1 cellular context compared by ENCODE assay signal in the genomic region with DNA sequence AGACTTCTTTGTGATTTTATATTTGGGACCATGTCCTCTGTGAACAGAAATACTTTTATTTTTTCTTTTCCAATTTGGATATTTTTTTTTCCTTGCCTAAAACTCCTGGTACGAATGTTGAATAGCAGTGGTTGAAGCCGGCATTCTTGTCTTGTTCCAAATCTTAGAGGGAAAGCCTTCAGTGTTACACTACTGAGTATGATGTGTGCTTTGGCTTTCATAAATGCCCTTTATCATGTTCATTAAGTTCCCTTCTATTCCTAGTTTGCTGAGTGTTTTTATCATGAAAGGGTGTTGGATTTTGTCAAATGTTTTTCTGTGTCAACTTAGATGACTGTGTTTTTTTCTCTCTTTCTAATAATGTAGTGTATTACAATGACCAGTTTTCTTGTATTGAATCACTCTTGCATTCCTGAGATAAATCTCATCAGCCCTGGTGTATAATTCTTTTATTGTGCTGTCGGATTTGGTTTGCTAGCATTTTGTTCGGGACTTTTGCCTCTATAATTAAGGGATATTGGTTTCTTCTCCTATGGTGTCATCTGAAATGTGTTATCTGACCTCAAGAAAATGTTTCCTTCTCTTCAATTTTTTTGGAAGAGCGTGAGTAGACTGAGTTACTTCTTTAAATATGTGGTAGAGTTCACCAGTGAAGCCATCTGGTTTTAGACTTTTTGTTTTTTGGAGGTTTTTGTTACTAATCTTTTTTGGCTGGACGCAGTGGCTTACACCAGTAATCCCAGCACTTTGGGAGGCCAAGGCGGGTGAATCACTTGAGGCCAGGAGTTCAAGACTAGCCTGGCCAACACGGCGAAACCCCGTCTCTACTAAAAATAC.
TF ChIP-seq lines count a peak whose summit lies in the region.

No MANE protein-coding gene starts in this region.

TF ChIP-seq in SK-N-SH treated with all-trans-retinoic acid at 6 μM for 48 hours, 23 proteins besides CTCF, POLR2A, EP300 and RAD21:
- TF ChIP-seq, protein P1, sequence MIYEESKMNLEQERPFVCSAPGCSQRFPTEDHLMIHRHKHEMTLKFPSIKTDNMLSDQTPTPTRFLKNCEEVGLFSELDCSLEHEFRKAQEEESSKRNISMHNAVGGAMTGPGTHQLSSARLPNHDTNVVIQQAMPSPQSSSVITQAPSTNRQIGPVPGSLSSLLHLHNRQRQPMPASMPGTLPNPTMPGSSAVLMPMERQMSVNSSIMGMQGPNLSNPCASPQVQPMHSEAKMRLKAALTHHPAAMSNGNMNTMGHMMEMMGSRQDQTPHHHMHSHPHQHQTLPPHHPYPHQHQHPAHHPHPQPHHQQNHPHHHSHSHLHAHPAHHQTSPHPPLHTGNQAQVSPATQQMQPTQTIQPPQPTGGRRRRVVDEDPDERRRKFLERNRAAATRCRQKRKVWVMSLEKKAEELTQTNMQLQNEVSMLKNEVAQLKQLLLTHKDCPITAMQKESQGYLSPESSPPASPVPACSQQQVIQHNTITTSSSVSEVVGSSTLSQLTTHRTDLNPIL (CRISPR knock-in tag; IDR thresholded peaks at IDR 0.05; ENCODE audit: low read depth): no peak
- TF ChIP-seq ZNF565 (CRISPR knock-in tag; conservative IDR thresholded peaks at IDR 0.05; ENCODE audit: low read depth) (no peak), ARNTL (CRISPR knock-in tag; IDR thresholded peaks at IDR 0.05; ENCODE audit: borderline replicate concordance, low read depth) (no peak), ZFP3 (CRISPR knock-in tag; IDR thresholded peaks at IDR 0.05) (no peak)
- TF ChIP-seq, protein P2, sequence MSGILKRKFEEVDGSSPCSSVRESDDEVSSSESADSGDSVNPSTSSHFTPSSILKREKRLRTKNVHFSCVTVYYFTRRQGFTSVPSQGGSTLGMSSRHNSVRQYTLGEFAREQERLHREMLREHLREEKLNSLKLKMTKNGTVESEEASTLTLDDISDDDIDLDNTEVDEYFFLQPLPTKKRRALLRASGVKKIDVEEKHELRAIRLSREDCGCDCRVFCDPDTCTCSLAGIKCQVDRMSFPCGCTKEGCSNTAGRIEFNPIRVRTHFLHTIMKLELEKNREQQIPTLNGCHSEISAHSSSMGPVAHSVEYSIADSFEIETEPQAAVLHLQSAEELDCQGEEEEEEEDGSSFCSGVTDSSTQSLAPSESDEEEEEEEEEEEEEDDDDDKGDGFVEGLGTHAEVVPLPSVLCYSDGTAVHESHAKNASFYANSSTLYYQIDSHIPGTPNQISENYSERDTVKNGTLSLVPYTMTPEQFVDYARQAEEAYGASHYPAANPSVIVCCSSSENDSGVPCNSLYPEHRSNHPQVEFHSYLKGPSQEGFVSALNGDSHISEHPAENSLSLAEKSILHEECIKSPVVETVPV (CRISPR knock-in tag; IDR thresholded peaks at IDR 0.05): no peak
